Comparison of ENCODE assay signal across 17 cellular contexts in genomic region chr5:122356868-122357267, GRCh38.
"Had no signal": no experiment of that assay in that cellular context is flagged by ENCODE, and none has a peak within 500 bp of the region (broad histone marks: within the 10 kb centered on the region; RNA-seq: fewer than 3 reads in every experiment).

No MANE protein-coding gene starts in this region.

- H3K79me2 ChIP-seq: hepatocyte had no signal

- H3K36me3 ChIP-seq: esophagus squamous epithelium, gastroesophageal sphincter, left lung, lower lobe of right lung, stomach had no signal

- DNase-seq: effector memory CD4-positive, alpha-beta T cell; esophagus squamous epithelium; foreskin fibroblast; glutamatergic neuron; left lung; lower lobe of right lung; naive B cell; nephron progenitor cell; posterior cingulate gyrus; stimulated activated CD4-positive, alpha-beta T cell treated with anti-CD3 and anti-CD28 coated beads, Interleukin-2, amount 100 ng/mL, for 24 hours; stimulated activated naive CD4-positive, alpha-beta T cell; stomach; substantia nigra had no signal

- H3K4me2 ChIP-seq: hepatocyte had no signal

- H3K4me3 ChIP-seq: esophagus squamous epithelium, gastroesophageal sphincter, hepatocyte, left lung, lower lobe of right lung, stomach had no signal

- H3K27me3 ChIP-seq: esophagus squamous epithelium, gastroesophageal sphincter, hepatocyte, left lung, stomach had no signal

- H3K4me1 ChIP-seq: left lung, lower lobe of right lung had no signal

- H3K9me3 ChIP-seq: esophagus squamous epithelium, gastroesophageal sphincter, left lung, lower lobe of right lung, stomach had no signal

- H3K27ac ChIP-seq: epithelial cell of prostate, esophagus squamous epithelium, gastroesophageal sphincter, hepatocyte, left lung, lower lobe of right lung, stomach had no signal

- ATAC-seq: gastroesophageal sphincter, left lung, lower lobe of right lung, sciatic nerve had no signal

- H2AFZ ChIP-seq: hepatocyte had no signal
